8 cellular contexts compared by ENCODE assay signal in genomic region chr22:49825944-49826602, GRCh38. TPM values are rescaled to one million over a fixed set of nuclear protein-coding genes. Genes with fewer than 3 reads are reported as not detected.
DNase-seq lines count a peak whose midpoint lies in the region; ATAC-seq, FAIRE-seq and TF ChIP-seq lines count a peak whose summit lies in the region.

No MANE protein-coding gene starts in this region.

- H2AFZ ChIP-seq in mammary epithelial cell (ENCODE audit: low read depth, low read length): peak overlapping the region; percentile 46

- intact Hi-C loops in mammary epithelial cell (cut with micrococcal nuclease): loop anchor here (1.0 to 2.0 kb wide), 2 partner anchors 59 to 92 kb away; partner anchors contain the start of genes ALG12 and CRELD2

- peak overlapping the region; percentile 66 to 91 (median 75) for H3K4me3 ChIP-seq in mammary epithelial cell (replicated peaks in 1 of 3; ENCODE audit: insufficient read depth in 1 of 3, low read depth in 2 of 3, low read length in 3 of 3)

- no peaks in the 10 kb centered on the region for H3K36me3 ChIP-seq in mammary epithelial cell (ENCODE audit: insufficient read depth, low read length)

- peak overlapping the region; percentile 77 for H3K27ac ChIP-seq in mammary epithelial cell (ENCODE audit: insufficient read depth, low read depth, low read length)

- no peaks in the 10 kb centered on the region for H3K9me3 ChIP-seq in mammary epithelial cell (replicated peaks; ENCODE audit: insufficient read depth, low read length)

- FAIRE-seq in GM19239 (lab: Jason Lieb, UNC): peak; percentile 52

- H3K4me1 ChIP-seq in mammary epithelial cell (ENCODE audit: insufficient read depth, low read length): peaks cover 25% of the 10 kb centered on the region

- in situ Hi-C loops in mammary epithelial cell (cut with MboI; ENCODE audit: low sequenced_read_pairs in 2 of 2): no loop called here

- 25% methylated on average over 20 of the region's 31 CpGs for WGBS in mammary epithelial cell (ENCODE audit: low coverage, missing lambda C conversion rate)

- H4K20me1 ChIP-seq in mammary epithelial cell (ENCODE audit: insufficient read depth, low read length): peaks cover 13% of the 10 kb centered on the region

- H3K27me3 Mint-ChIP-seq in mesothelial cell of epicardium (ENCODE audit: low read depth): no peaks in the 10 kb centered on the region

- TF ChIP-seq CTCF in mammary epithelial cell (conservative IDR thresholded peaks at IDR 0.05 in 1 of 2, IDR thresholded peaks at IDR 0.05 in 1 of 2; ENCODE audit: extremely low read depth in 1 of 2, insufficient read depth in 1 of 2, low read depth in 1 of 2, low read length in 2 of 2): no peak
- TF ChIP-seq CTCF in mesothelial cell of epicardium (IDR thresholded peaks at IDR 0.05; ENCODE audit: unreplicated experiment): no peak

- peak overlapping the region; percentile 100 for H3K4me2 ChIP-seq in mammary epithelial cell (ENCODE audit: insufficient read depth, low read depth, low read length)

- H3K4me3 Mint-ChIP-seq in mesothelial cell of epicardium: peak overlapping the region; percentile 85

- DNase-seq in GM19239 (ENCODE audit: insufficient read length, low spot score) (no peak), UCSD-AML1 (lab: John Stamatoyannopoulos, UW; ENCODE audit: unreplicated experiment) (peak; percentile 42), mammary epithelial cell (peak; percentile 46), mesothelial cell of epicardium (ENCODE audit: low spot score in 2 of 2, unreplicated experiment in 2 of 2) (no peak), NCI-H345 (lab: John Stamatoyannopoulos, UW) (no peak), AML-193 (lab: John Stamatoyannopoulos, UW) (no peak)
- DNase-seq in stimulated activated CD8-positive, alpha-beta memory T cell treated with anti-CD3 and anti-CD28 coated beads, Interleukin-7, amount 100 ng/mL, for 24 hours (ENCODE audit: low read depth): peak; percentile 57

- H3K79me2 ChIP-seq in mammary epithelial cell (ENCODE audit: insufficient read depth, low read length): peaks cover 62% of the 10 kb centered on the region

- peaks cover 11% of the 10 kb centered on the region for H3K9me3 Mint-ChIP-seq in mesothelial cell of epicardium

- no peak for ATAC-seq in GM21390 (IDR thresholded peaks at IDR 0.05; ENCODE audit: unreplicated experiment)

- CTCF ChIA-PET in mammary epithelial cell (lab: Charles Lee; ENCODE audit: low non-redundant PET): no interaction called here

- H3K27ac Mint-ChIP-seq in mesothelial cell of epicardium: peak overlapping the region; percentile 93

- peaks cover 25% of the 10 kb centered on the region for H3K4me1 Mint-ChIP-seq in mesothelial cell of epicardium

- H3K36me3 Mint-ChIP-seq in mesothelial cell of epicardium: peaks cover 25% of the 10 kb centered on the region

- dilution Hi-C loops in mammary epithelial cell (cut with HindIII; ENCODE audit: low sequenced_read_pairs): no loop called here

- peak overlapping the region; percentile 92 for H3K9ac ChIP-seq in mammary epithelial cell (ENCODE audit: insufficient read depth, low read length)

- no TSS peak for BruUV-seq in mammary epithelial cell (replicated peaks; lab: Mats Ljungman, UMichigan)

- no peaks in the 10 kb centered on the region for H3K27me3 ChIP-seq in mammary epithelial cell (ENCODE audit: insufficient read depth, low read length)

RNA-seq across cellular contexts. Expression of gene BRD1, which starts 1.6 kb away (rescaled TPM):
- total RNA-seq in mammary epithelial cell (10 to 100 TPM; 25.5 to 26.9 TPM), mesothelial cell of epicardium (60.3 to 65.0 TPM (median 64.1 TPM) in 3 replicates)
- polyA plus RNA-seq in mammary epithelial cell: 4.5 TPM
- 5.3 TPM for polyA minus RNA-seq in mammary epithelial cell

RNA-seq across cellular contexts. Expression of gene ZBED4, which starts 27.6 kb away (rescaled TPM):
- total RNA-seq in mammary epithelial cell (10 to 100 TPM; 16.8 to 20.7 TPM), mesothelial cell of epicardium (32.3 to 33.3 TPM (median 32.6 TPM) in 3 replicates)
- polyA plus RNA-seq in mammary epithelial cell: 6.3 TPM
- 19.3 TPM for polyA minus RNA-seq in mammary epithelial cell

Comparison
In these comparisons a context has a peak if more than half of its experiments do, and no peak if none do; other contexts are left out.
1. DNase-seq: peak in UCSD-AML1 (single experiment), mammary epithelial cell (single experiment) and stimulated activated CD8-positive, alpha-beta memory T cell treated with anti-CD3 and anti-CD28 coated beads, Interleukin-7, amount 100 ng/mL, for 24 hours (single experiment); none in GM19239 (single experiment), mesothelial cell of epicardium (0 of 2), NCI-H345 (single experiment) and AML-193 (0 of 2).